31 cellular contexts compared by ENCODE assay signal in the genomic region with DNA sequence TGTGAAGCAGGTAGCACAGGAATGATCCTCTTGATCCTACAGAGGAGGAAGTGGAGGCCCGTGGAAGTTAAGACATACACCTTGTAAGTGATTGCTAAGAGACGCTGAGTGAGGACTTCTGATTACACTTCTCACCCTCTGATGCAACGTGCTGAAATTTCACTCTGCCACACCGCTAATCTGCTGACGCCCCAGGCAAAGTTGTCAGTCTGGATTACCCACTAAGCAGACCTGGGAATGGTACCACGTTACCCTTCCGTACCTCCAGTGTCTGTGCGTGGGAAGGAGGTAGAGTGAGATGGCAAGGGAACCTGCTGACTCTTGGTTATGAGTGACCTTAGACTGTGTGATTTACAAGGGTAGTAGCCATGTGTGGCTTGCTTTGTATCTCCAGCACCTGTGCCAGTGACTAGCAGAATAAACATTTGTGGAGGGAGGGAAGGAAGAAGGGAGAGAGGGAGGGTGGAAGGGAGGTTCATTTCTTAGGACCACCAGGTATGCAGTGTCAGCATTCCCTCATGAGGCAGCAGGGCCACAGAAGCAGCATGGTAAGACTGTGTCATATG.
DNase-seq lines count a peak whose midpoint lies in the region; ATAC-seq lines count a peak whose summit lies in the region.
"Had no signal": no experiment of that assay in that cellular context is flagged by ENCODE, and none has a peak within 500 bp of the region (broad histone marks: within the 10 kb centered on the region; RNA-seq: fewer than 3 reads in every experiment).

No MANE protein-coding gene starts in this region.

- no peak overlapping the region for H3K23ac ChIP-seq in neuronal stem cell (ENCODE audit: low read depth, low read length, poor library complexity)

- peak overlapping the region in 1 of 2 donors; percentile 1 for H3K4me3 ChIP-seq in neuronal stem cell (ENCODE audit: low read length in 2 of 2)
- H3K4me3 ChIP-seq in CD8-positive, alpha-beta memory T cell (ENCODE audit: low read length): no peak overlapping the region
- H3K4me3 ChIP-seq: BLaER1 treated with 17β-estradiol and CSF1 and Interleukin-3, amounts not matched to agents 10 nM and 100 nM; smooth muscle cell; tibial artery had no signal

- H4K91ac ChIP-seq in neuronal stem cell (ENCODE audit: low read depth, low read length, poor library complexity): no peak overlapping the region

- no peak overlapping the region for H3K18ac ChIP-seq in neuronal stem cell (ENCODE audit: low read length)

- no peak overlapping the region for H2BK15ac ChIP-seq in neuronal stem cell (ENCODE audit: low read length)

- CTCF ChIA-PET in CD8-positive, alpha-beta memory T cell (lab: Charles Lee): no interaction called here

- no peaks in the 10 kb centered on the region for H3K9me3 Mint-ChIP-seq in CD8-positive, alpha-beta memory T cell
- H3K9me3 Mint-ChIP-seq: naive thymus-derived CD4-positive, alpha-beta T cell; T-helper 2 cell treated with Interferon-gamma antibody and Interleukin-4, amounts not matched to agents 5 μg/mL and 100 μg/mL, for 36 hours had no signal

- peak; percentile 9 for DNase-seq in H4 (ENCODE audit: low spot score)
- peak; percentile 51 for DNase-seq in NCI-H226
- no peak for DNase-seq in epithelial cell of prostate (ENCODE audit: low read depth, low spot score)
- no peak for DNase-seq in neuronal stem cell (ENCODE audit: low spot score)
- no peak for DNase-seq in AG08395 (ENCODE audit: low spot score)
- no peak for DNase-seq in CD8-positive, alpha-beta memory T cell
- DNase-seq: activated CD4-positive, alpha-beta T cell treated with anti-CD3 and anti-CD28 coated beads, Interleukin-2, amount 50 U/mL, for 1 hour; activated CD8-positive, alpha-beta memory T cell treated with anti-CD3 and anti-CD28 coated beads, Interleukin-2, amount 10 ng/mL, durations not matched to agents 7 days and 5 days; activated T-cell treated with anti-CD3 and anti-CD28 coated beads, Interleukin-2, amount 50 U/mL, for 48 hours; cerebellar nuclear complex; DND-41; hypothalamus; immature natural killer cell; KBM-7; midbrain; MM.1S; naive thymus-derived CD4-positive, alpha-beta T cell; NCI-H1417; NCI-H2081 treated with DMSO at 0.1 percent for 48 hours; NCI-H524; SHP77; stimulated activated CD4-positive, alpha-beta T cell treated with anti-CD3 and anti-CD28 coated beads, Interleukin-1b, Interleukin-23, amount 100 ng/mL, for 48 hours; tibial artery had no signal

- peak overlapping the region; percentile 34 for H3K27ac ChIP-seq in epithelial cell of prostate
- no peak overlapping the region for H3K27ac ChIP-seq in neuronal stem cell (replicated peaks; ENCODE audit: low read length)
- no peak overlapping the region for H3K27ac ChIP-seq in CD8-positive, alpha-beta memory T cell (ENCODE audit: low read depth, low read length)
- H3K27ac ChIP-seq: BLaER1 treated with 17β-estradiol and CSF1 and Interleukin-3, amounts not matched to agents 10 nM and 100 nM; tibial artery had no signal

- POLR2A ChIA-PET in CD8-positive, alpha-beta memory T cell (lab: Charles Lee): no interaction called here

- no peaks in the 10 kb centered on the region for H3K4me1 Mint-ChIP-seq in CD8-positive, alpha-beta memory T cell
- H3K4me1 Mint-ChIP-seq: activated CD8-positive, alpha-beta memory T cell treated with anti-CD3 and anti-CD28 coated beads, Interleukin-2, amount 10 ng/mL, durations not matched to agents 7 days and 5 days; immature natural killer cell; naive thymus-derived CD4-positive, alpha-beta T cell had no signal

- no peak overlapping the region for H3K4me2 ChIP-seq in neuronal stem cell (ENCODE audit: insufficient read depth, low read length, poor library complexity, severe bottlenecking)
- H3K4me2 ChIP-seq: BLaER1 treated with 17β-estradiol and CSF1 and Interleukin-3, amounts not matched to agents 10 nM and 100 nM; smooth muscle cell had no signal

- H2AK5ac ChIP-seq in neuronal stem cell (ENCODE audit: low read depth, low read length): no peak overlapping the region

- no peak overlapping the region for H4K8ac ChIP-seq in neuronal stem cell (ENCODE audit: low read depth, low read length)

- ATAC-seq in GM18502 (IDR thresholded peaks at IDR 0.05; ENCODE audit: poor library complexity, unreplicated experiment) (no peak), GM18520 (IDR thresholded peaks at IDR 0.05; ENCODE audit: unreplicated experiment) (no peak)
- ATAC-seq: activated CD8-positive, alpha-beta memory T cell treated with anti-CD3 and anti-CD28 coated beads, Interleukin-2, amount 10 ng/mL, durations not matched to agents 7 days and 5 days; left lobe of liver; naive thymus-derived CD4-positive, alpha-beta T cell; Panc1 had no signal

- no peak overlapping the region for H2BK12ac ChIP-seq in neuronal stem cell (ENCODE audit: low read length)

- no peak overlapping the region for H3K27ac Mint-ChIP-seq in CD8-positive, alpha-beta memory T cell
- H3K27ac Mint-ChIP-seq: activated CD8-positive, alpha-beta memory T cell treated with anti-CD3 and anti-CD28 coated beads, Interleukin-2, amount 10 ng/mL, durations not matched to agents 7 days and 5 days; immature natural killer cell; naive thymus-derived CD4-positive, alpha-beta T cell; T-helper 2 cell treated with Interferon-gamma antibody and Interleukin-4, amounts not matched to agents 5 μg/mL and 100 μg/mL, for 36 hours had no signal

- no peaks in the 10 kb centered on the region for H3K36me3 ChIP-seq in neuronal stem cell (replicated peaks in 1 of 2; ENCODE audit: control insufficient read depth in 2 of 2, insufficient read depth in 2 of 2, low read length in 2 of 2)
- no peaks in the 10 kb centered on the region for H3K36me3 ChIP-seq in CD8-positive, alpha-beta memory T cell (ENCODE audit: insufficient read depth, low read length)
- H3K36me3 ChIP-seq: BLaER1 treated with 17β-estradiol and CSF1 and Interleukin-3, amounts not matched to agents 10 nM and 100 nM; tibial artery had no signal

- H2BK120ac ChIP-seq in neuronal stem cell (ENCODE audit: low read depth, low read length): no peak overlapping the region

- H2BK5ac ChIP-seq in neuronal stem cell (ENCODE audit: low read length): no peak overlapping the region

- no peaks in the 10 kb centered on the region for H3K36me3 Mint-ChIP-seq in CD8-positive, alpha-beta memory T cell
- H3K36me3 Mint-ChIP-seq: activated CD8-positive, alpha-beta memory T cell treated with anti-CD3 and anti-CD28 coated beads, Interleukin-2, amount 10 ng/mL, durations not matched to agents 7 days and 5 days; immature natural killer cell; naive thymus-derived CD4-positive, alpha-beta T cell had no signal

- no peak overlapping the region for H3K9ac ChIP-seq in neuronal stem cell (ENCODE audit: low read depth, low read length, poor library complexity)
- H3K9ac ChIP-seq: BLaER1 treated with 17β-estradiol and CSF1 and Interleukin-3, amounts not matched to agents 10 nM and 100 nM had no signal

- peaks cover 0 to 2% (median 0%) of the 10 kb centered on the region in 3 experiments for H3K27me3 ChIP-seq in neuronal stem cell (ENCODE audit: control insufficient read depth in 3 of 3, insufficient read depth in 3 of 3, low read depth in 1 of 3, low read length in 3 of 3)
- no peaks in the 10 kb centered on the region for H3K27me3 ChIP-seq in CD8-positive, alpha-beta memory T cell (ENCODE audit: insufficient read depth, low read length, poor library complexity, severe bottlenecking)
- H3K27me3 ChIP-seq: BLaER1 treated with 17β-estradiol and CSF1 and Interleukin-3, amounts not matched to agents 10 nM and 100 nM; tibial artery had no signal

- no peak overlapping the region for H3K4ac ChIP-seq in neuronal stem cell (ENCODE audit: low read length)

- H3K4me3 Mint-ChIP-seq in CD8-positive, alpha-beta memory T cell: no peak overlapping the region
- H3K4me3 Mint-ChIP-seq: activated CD8-positive, alpha-beta memory T cell treated with anti-CD3 and anti-CD28 coated beads, Interleukin-2, amount 10 ng/mL, durations not matched to agents 7 days and 5 days; immature natural killer cell; naive thymus-derived CD4-positive, alpha-beta T cell; T-helper 2 cell treated with Interferon-gamma antibody and Interleukin-4, amounts not matched to agents 5 μg/mL and 100 μg/mL, for 36 hours had no signal

- no peak overlapping the region for H3K14ac ChIP-seq in neuronal stem cell (ENCODE audit: low read length)

- no CpG with 5 or more reads among the region's 8 CpGs for WGBS in neuronal stem cell (ENCODE audit: extremely low coverage in 2 of 2, insufficient read length in 2 of 2, insufficient replicate concordance in 1 of 2), 2 donors

- H2AFZ ChIP-seq in neuronal stem cell (ENCODE audit: low read length): peak overlapping the region; percentile 14

- H3K4me1 ChIP-seq in neuronal stem cell (ENCODE audit: control insufficient read depth in 2 of 2, insufficient read depth in 1 of 2, low read depth in 1 of 2, low read length in 2 of 2): no peaks in the 10 kb centered on the region
- no peaks in the 10 kb centered on the region for H3K4me1 ChIP-seq in CD8-positive, alpha-beta memory T cell (ENCODE audit: insufficient read depth, low read length)
- H3K4me1 ChIP-seq: BLaER1 treated with 17β-estradiol and CSF1 and Interleukin-3, amounts not matched to agents 10 nM and 100 nM; Caco-2 had no signal

- H3K27me3 Mint-ChIP-seq in CD8-positive, alpha-beta memory T cell: peaks cover 6% of the 10 kb centered on the region in 2 donors

- no peaks in the 10 kb centered on the region for H3K9me3 ChIP-seq in neuronal stem cell (replicated peaks in 1 of 2; ENCODE audit: control insufficient read depth in 2 of 2, insufficient read depth in 1 of 2, low read depth in 1 of 2, low read length in 2 of 2)
- no peaks in the 10 kb centered on the region for H3K9me3 ChIP-seq in CD8-positive, alpha-beta memory T cell (ENCODE audit: low read length)
- H3K9me3 ChIP-seq: BLaER1 treated with 17β-estradiol and CSF1 and Interleukin-3, amounts not matched to agents 10 nM and 100 nM; Caco-2; tibial artery had no signal

- no peaks in the 10 kb centered on the region for H3K79me1 ChIP-seq in neuronal stem cell (ENCODE audit: low read depth, low read length)

Comparison
In these comparisons a context has a peak if more than half of its experiments do, and no peak if none do; other contexts are left out.
1. DNase-seq: peak in H4 (single experiment) and NCI-H226 (single experiment); none in epithelial cell of prostate (single experiment), neuronal stem cell (single experiment), AG08395 (single experiment) and CD8-positive, alpha-beta memory T cell (0 of 5).